Comparison of ENCODE assay signal across 8 cellular contexts in genomic region chr4:82864336-82865001, GRCh38. TPM values are rescaled to one million over a fixed set of nuclear protein-coding genes. Genes with fewer than 3 reads are reported as not detected.
DNase-seq lines count a peak whose midpoint lies in the region; ATAC-seq and TF ChIP-seq lines count a peak whose summit lies in the region.
"Had no signal": no experiment of that assay in that cellular context is flagged by ENCODE, and none has a peak within 500 bp of the region (broad histone marks: within the 10 kb centered on the region; RNA-seq: fewer than 3 reads in every experiment).

No MANE protein-coding gene starts in this region.

- no peak for DNase-seq in CD4-positive, alpha-beta memory T cell
- no peak for DNase-seq in HFFc6
- peak in 1 of 2 donors; percentile 20 for DNase-seq in activated naive CD4-positive, alpha-beta T cell treated with anti-CD3 and anti-CD28 coated beads, Interleukin-2, amount 50 U/mL, for 72 hours (ENCODE audit: low spot score in 2 of 2)
- no peak for DNase-seq in left lung
- no peak for DNase-seq in NCI-H1092 treated with DMSO at 0.1 percent for 48 hours (lab: John Stamatoyannopoulos, UW)
- no peak for DNase-seq in NAMALWA (ENCODE audit: low spot score)
- no peak for DNase-seq in tibial nerve (ENCODE audit: low spot score in 2 of 2)
- DNase-seq: gastrocnemius medialis had no signal

- CTCF ChIA-PET in CD4-positive, alpha-beta memory T cell (lab: Charles Lee; ENCODE audit: partially characterized antibody), result interaction anchor here (1.1 kb wide), 1 partner anchor 14 kb away, joined by 3 read pairs; no protein-coding TSS in a partner anchor

- TF ChIP-seq CTCF in HFFc6 (IDR thresholded peaks at IDR 0.05), result no peak
- TF ChIP-seq CTCF in left lung (IDR thresholded peaks at IDR 0.05), result no peak
- no peak for TF ChIP-seq CTCF in tibial nerve (IDR thresholded peaks at IDR 0.05)

- H3K9me3 ChIP-seq in CD4-positive, alpha-beta memory T cell (ENCODE audit: control insufficient read depth in 1 of 2, low read length in 2 of 2), result no peaks in the 10 kb centered on the region
- H3K9me3 ChIP-seq in left lung (no peaks in the 10 kb centered on the region), tibial nerve (no peaks in the 10 kb centered on the region)
- H3K9me3 ChIP-seq: gastrocnemius medialis had no signal

- H3K27me3 Mint-ChIP-seq in CD4-positive, alpha-beta memory T cell, result no peaks in the 10 kb centered on the region
- no peaks in the 10 kb centered on the region; the same call in 1 of the 2 replicates for H3K27me3 Mint-ChIP-seq in HFFc6 (ENCODE audit: insufficient read depth)

- no peak for TF ChIP-seq EP300 in tibial nerve (IDR thresholded peaks at IDR 0.05)

- no peak overlapping the region for H3K4me3 ChIP-seq in CD4-positive, alpha-beta memory T cell (ENCODE audit: low read length in 2 of 2)
- H3K4me3 ChIP-seq in left lung (no peak overlapping the region), tibial nerve (no peak overlapping the region)
- H3K4me3 ChIP-seq: gastrocnemius medialis had no signal

- H3K27ac ChIP-seq in CD4-positive, alpha-beta memory T cell (ENCODE audit: low read depth, low read length), result no peak overlapping the region
- H3K27ac ChIP-seq in left lung (peak overlapping the region; percentile 53 to 66), tibial nerve (peak overlapping the region in 1 of 4 donors; percentile 73)
- H3K27ac ChIP-seq: gastrocnemius medialis had no signal

- peaks cover 30% of the 10 kb centered on the region for H3K4me1 ChIP-seq in CD4-positive, alpha-beta memory T cell (ENCODE audit: insufficient read depth, low read length)
- H3K4me1 ChIP-seq in left lung (peaks cover 0 to 22% of the 10 kb centered on the region in 2 donors), tibial nerve (peaks cover 0 to 7% (median 0%) of the 10 kb centered on the region in 4 donors)

- H3K9me3 Mint-ChIP-seq in CD4-positive, alpha-beta memory T cell, result no peaks in the 10 kb centered on the region
- H3K9me3 Mint-ChIP-seq in HFFc6, result no peaks in the 10 kb centered on the region
- H3K9me3 Mint-ChIP-seq in activated naive CD4-positive, alpha-beta T cell treated with anti-CD3 and anti-CD28 coated beads, Interleukin-2, amount 50 U/mL, for 72 hours, result peaks cover 0 to 5% of the 10 kb centered on the region in 2 donors

- peaks cover 17 to 31% (median 26%) of the 10 kb centered on the region in 4 donors for H3K4me1 Mint-ChIP-seq in CD4-positive, alpha-beta memory T cell
- H3K4me1 Mint-ChIP-seq in HFFc6 (ENCODE audit: low read depth), result peaks cover 34% of the 10 kb centered on the region

- no peaks in the 10 kb centered on the region for H3K27me3 ChIP-seq in CD4-positive, alpha-beta memory T cell (ENCODE audit: insufficient read depth, low read length)
- no peaks in the 10 kb centered on the region for H3K27me3 ChIP-seq in left lung
- no peaks in the 10 kb centered on the region for H3K27me3 ChIP-seq in tibial nerve
- H3K27me3 ChIP-seq: gastrocnemius medialis had no signal

- peak overlapping the region; percentile 14 to 88 (median 75) for H3K27ac Mint-ChIP-seq in CD4-positive, alpha-beta memory T cell
- peak overlapping the region; percentile 96 for H3K27ac Mint-ChIP-seq in HFFc6
- peak overlapping the region; percentile 83 to 96 for H3K27ac Mint-ChIP-seq in activated naive CD4-positive, alpha-beta T cell treated with anti-CD3 and anti-CD28 coated beads, Interleukin-2, amount 50 U/mL, for 72 hours

- H3K36me3 Mint-ChIP-seq in CD4-positive, alpha-beta memory T cell, result peaks cover 54% of the 10 kb centered on the region in 2 donors
- H3K36me3 Mint-ChIP-seq in HFFc6 (ENCODE audit: low read depth), result peaks cover 48% of the 10 kb centered on the region
- H3K36me3 Mint-ChIP-seq in activated naive CD4-positive, alpha-beta T cell treated with anti-CD3 and anti-CD28 coated beads, Interleukin-2, amount 50 U/mL, for 72 hours, result peaks cover 10 to 35% of the 10 kb centered on the region in 2 donors

- intact Hi-C loops in CD4-positive, alpha-beta memory T cell (cut with micrococcal nuclease), result no loop called here
- intact Hi-C loops in left lung (cut with DNase I), result no loop called here

- ATAC-seq in activated naive CD4-positive, alpha-beta T cell treated with anti-CD3 and anti-CD28 coated beads, Interleukin-2, amount 50 U/mL, for 72 hours, result peak; percentile 71 to 72
- ATAC-seq in left lung, result no peak
- ATAC-seq: gastrocnemius medialis had no signal

- TF ChIP-seq POLR2A in tibial nerve (IDR thresholded peaks at IDR 0.05), result no peak

- peaks cover 41% of the 10 kb centered on the region for H3K36me3 ChIP-seq in CD4-positive, alpha-beta memory T cell (ENCODE audit: insufficient read depth, low read length)
- H3K36me3 ChIP-seq in left lung (peaks cover 0 to 96% of the 10 kb centered on the region in 2 donors), tibial nerve (peaks cover 3 to 87% (median 6%) of the 10 kb centered on the region in 3 donors)

- peak overlapping the region in 4 of 8 donors; percentile 9 to 70 (median 48) for H3K4me3 Mint-ChIP-seq in CD4-positive, alpha-beta memory T cell
- H3K4me3 Mint-ChIP-seq in HFFc6, result peak overlapping the region; percentile 71

- 82% methylated on average over 6 of the region's 6 CpGs for WGBS in tibial nerve, 2 donors

- POLR2A ChIA-PET in CD4-positive, alpha-beta memory T cell (lab: Charles Lee; ENCODE audit: partially characterized antibody), result interaction anchor here (1.1 to 1.4 kb wide), 2 partner anchors 9 to 23 kb away, joined by 3 read pairs; no protein-coding TSS in a partner anchor

RNA-seq across cellular contexts. Expression of gene SEC31A, which starts 26.5 kb away (rescaled TPM):
- total RNA-seq in CD4-positive, alpha-beta memory T cell, result 100 to 1,000 TPM; 157 to 167 TPM
- 100 to 1,000 TPM; 138 to 175 TPM for polyA plus RNA-seq in CD4-positive, alpha-beta memory T cell
- 100 to 1,000 TPM; 304 to 395 (median 384) TPM for total RNA-seq in HFFc6 (2021; fragmentation: NEBNext Ultra II Directional; extraction: Animal tissue kit (Norgen Biotek cat#: 25700))
- total RNA-seq in activated naive CD4-positive, alpha-beta T cell treated with anti-CD3 and anti-CD28 coated beads, Interleukin-2, amount 50 U/mL, for 72 hours, result 100 to 1,000 TPM in 1 of 2 donors, 10 to 100 TPM in 1; 93.9 to 124 TPM
- total RNA-seq in left lung, result 100 to 1,000 TPM; 224 to 278 TPM
- 100 to 1,000 TPM; 171 to 190 (median 176) TPM for total RNA-seq in tibial nerve

RNA-seq across cellular contexts. Expression of gene THAP9, which starts 36.1 kb away (rescaled TPM):
- total RNA-seq in CD4-positive, alpha-beta memory T cell, result 1 to 10 TPM; 2.7 to 3.7 TPM
- polyA plus RNA-seq in CD4-positive, alpha-beta memory T cell, result 1 to 10 TPM in 1 of 2 donors, under 1 TPM in 1; 0.77 to 2.4 TPM
- 1 to 10 TPM in 5 of 6 experiments, under 1 TPM in 1; 0.87 to 2.2 (median 1.5) TPM for total RNA-seq in HFFc6 (2021; fragmentation: NEBNext Ultra II Directional; extraction: Animal tissue kit (Norgen Biotek cat#: 25700))
- 1 to 10 TPM; 2.3 to 6.7 TPM for total RNA-seq in activated naive CD4-positive, alpha-beta T cell treated with anti-CD3 and anti-CD28 coated beads, Interleukin-2, amount 50 U/mL, for 72 hours
- 1 to 10 TPM; 2.1 to 3.5 TPM for total RNA-seq in left lung
- total RNA-seq in tibial nerve, result 1 to 10 TPM; 2.2 to 8.4 (median 5.5) TPM
